ENCODE assay signal across 8 cellular contexts in genomic region chr2:182715896-182716664, GRCh38. TPM values are rescaled to one million over a fixed set of nuclear protein-coding genes. Genes with fewer than 3 reads are reported as not detected.
DNase-seq lines count a peak whose midpoint lies in the region; ATAC-seq and TF ChIP-seq lines count a peak whose summit lies in the region.

Gene DNAJC10 (plus strand): TSS chr2:182716257. CDS start chr2:182718087, 1,830 bp downstream.

- peak in 1 of 4 donors; percentile 56 for TF ChIP-seq POLR2A in stomach (IDR thresholded peaks at IDR 0.05)

- H2AFZ ChIP-seq in neural cell (ENCODE audit: low read depth, low read length) = peak within 1 kb of the TSS; percentile 66

- peak within 1 kb of the TSS; percentile 74 for H3K9ac ChIP-seq in neural cell (ENCODE audit: low read length)

- peak; percentile 19 for TF ChIP-seq RAD21 in neural cell (conservative IDR thresholded peaks at IDR 0.05)

- no peaks in the 10 kb centered on the region for H3K9me2 ChIP-seq in neural cell (ENCODE audit: insufficient read depth, low read length)

- H3F3A ChIP-seq in neural cell (ENCODE audit: insufficient read depth, low read length, poor library complexity, severe bottlenecking) = no peaks in the 10 kb centered on the region

- peaks cover 16 to 46% (median 26%) of the 10 kb centered on the region in 4 donors for H3K4me1 ChIP-seq in stomach

- peak within 1 kb of the TSS; percentile 70 for H3K27ac ChIP-seq in KOPT-K1 (ENCODE audit: low read depth, low read length, poor library complexity, severe bottlenecking)
- peak within 1 kb of the TSS; percentile 67 for H3K27ac ChIP-seq in neural cell (ENCODE audit: low read length)
- peak within 1 kb of the TSS; percentile 88 to 99 (median 92) for H3K27ac ChIP-seq in stomach

- no peaks in the 10 kb centered on the region for H3K79me2 ChIP-seq in neural cell (replicated peaks; ENCODE audit: insufficient read depth, low read length)

- no peaks in the 10 kb centered on the region for H3K27me3 ChIP-seq in neural cell (ENCODE audit: insufficient read depth, low read depth, low read length)
- no peaks in the 10 kb centered on the region for H3K27me3 ChIP-seq in stomach

- H4K20me1 ChIP-seq in neural cell (ENCODE audit: insufficient read depth) = no peaks in the 10 kb centered on the region

- ATAC-seq in GM21825 (IDR thresholded peaks at IDR 0.05; ENCODE audit: unreplicated experiment) = peak; percentile 84

- TF ChIP-seq EP300 in neural cell (conservative IDR thresholded peaks at IDR 0.05; ENCODE audit: poor library complexity, severe bottlenecking) = peak; percentile 25
- no peak for TF ChIP-seq EP300 in stomach (IDR thresholded peaks at IDR 0.05)

- peak within 1 kb of the TSS; percentile 88 for H3K4me3 ChIP-seq in neural cell (ENCODE audit: low read length)
- H3K4me3 ChIP-seq in stomach = peak within 1 kb of the TSS; percentile 73 to 99 (median 92)

- peak; percentile 27 for TF ChIP-seq CTCF in neural cell (IDR thresholded peaks at IDR 0.05; ENCODE audit: poor library complexity, severe bottlenecking)
- no peak for TF ChIP-seq CTCF in stomach (IDR thresholded peaks at IDR 0.05)

- no peaks in the 10 kb centered on the region for H3K9me3 ChIP-seq in KOPT-K1 (ENCODE audit: insufficient read depth, low read length, poor library complexity, severe bottlenecking)
- H3K9me3 ChIP-seq in neural cell (ENCODE audit: low read length) = no peaks in the 10 kb centered on the region
- H3K9me3 ChIP-seq in stomach = no peaks in the 10 kb centered on the region

- WGBS in stomach, 5 donors = 0 to 1% (median 0%) methylated on average over 26 to 69 of the region's 69 CpGs

- DNase-seq in EH (ENCODE audit: low read depth) (peak; percentile 91), RPMI8226 (peak; percentile 92), fibroblast of the conjunctiva (ENCODE audit: low read depth) (peak; percentile 92), stomach (peak; percentile 88)
- DNase-seq in activated T-helper 9 cell treated with anti-CD3 and anti-CD28 coated beads, Interleukin-2, amount 50 U/mL, for 16 hours (ENCODE audit: low read depth) = peak; percentile 81

- intact Hi-C loops in stomach (cut with DNase I; ENCODE audit: low total_unique reads) = no loop called here

- H3K4me2 ChIP-seq in neural cell (ENCODE audit: low read length) = peak within 1 kb of the TSS; percentile 91

- H3K36me3 ChIP-seq in KOPT-K1 (ENCODE audit: insufficient read depth, low read length) (no peaks in the 10 kb centered on the region; the same call in 1 of the 2 replicates), neural cell (ENCODE audit: insufficient read depth, low read length) (no peaks in the 10 kb centered on the region), stomach (peaks cover 0 to 13% (median 7%) of the 10 kb centered on the region in 4 donors)

TF ChIP-seq in neural cell, 6 proteins besides CTCF, POLR2A, EP300 and RAD21:
- TF ChIP-seq TAF1 (IDR thresholded peaks at IDR 0.05; ENCODE audit: low read depth) (peak; percentile 37), EZH2 (IDR thresholded peaks at IDR 0.05; ENCODE audit: borderline replicate concordance, insufficient read depth, low read length, poor library complexity, severe bottlenecking) (no peak), MXI1 (conservative IDR thresholded peaks at IDR 0.05; ENCODE audit: poor library complexity, severe bottlenecking) (peak; percentile 94), SMC3 (conservative IDR thresholded peaks at IDR 0.05; ENCODE audit: poor library complexity) (no peak), REST (IDR thresholded peaks at IDR 0.05; ENCODE audit: borderline replicate concordance) (no peak), POLR2AphosphoS5 (IDR thresholded peaks at IDR 0.05) (peak; percentile 32)

RNA-seq across cellular contexts. Expression of gene DNAJC10, which starts in this region (rescaled TPM):
- polyA plus RNA-seq in neural cell (90.5 and 92.5 TPM in 2 replicates), stomach (10 to 100 TPM; 11.0 to 15.9 (median 12.6) TPM)
- 66.0 and 74.6 TPM in 2 replicates for polyA minus RNA-seq in neural cell
- 100 to 1,000 TPM in 1 of 5 donors, 10 to 100 TPM in 3, 1 to 10 TPM in 1; 7.6 to 182 (median 37.1) TPM for total RNA-seq in stomach

Comparison
In these comparisons a context has a peak if more than half of its experiments do, and no peak if none do; other contexts are left out.
1. Peak in every context shown above with its lines: DNase-seq, ATAC-seq, H3K4me3 ChIP-seq and H3K27ac ChIP-seq.